Comparison of ENCODE assay signal across 18 cellular contexts in genomic region chr1:172041102-172041501, GRCh38.
"Had no signal": no experiment of that assay in that cellular context is flagged by ENCODE, and none has a peak within 500 bp of the region (broad histone marks: within the 10 kb centered on the region; RNA-seq: fewer than 3 reads in every experiment).

No MANE protein-coding gene starts in this region.

- H3K27me3 Mint-ChIP-seq: activated B cell treated with CpG ODN at 0.5 μM for 24 hours; activated naive CD8-positive, alpha-beta T cell treated with anti-CD3 and anti-CD28 coated beads for 36 hours had no signal

- H3K36me3 ChIP-seq: brain microvascular endothelial cell, neutrophil, transverse colon had no signal

- H3K4me3 Mint-ChIP-seq: activated B cell treated with CpG ODN at 0.5 μM for 24 hours; activated CD4-positive, alpha-beta T cell treated with anti-CD3 and anti-CD28 coated beads, Interleukin-2, amount 10 ng/mL, durations not matched to agents 24 days and 14 days; activated naive CD8-positive, alpha-beta T cell treated with anti-CD3 and anti-CD28 coated beads for 36 hours had no signal

- ATAC-seq: naive thymus-derived CD8-positive, alpha-beta T cell had no signal

- H3K27me3 ChIP-seq: brain microvascular endothelial cell, gastroesophageal sphincter, heart right ventricle, neutrophil, transverse colon had no signal

- H3K9me3 Mint-ChIP-seq: activated B cell treated with CpG ODN at 0.5 μM for 24 hours had no signal

- DNase-seq: activated B cell treated with CpG ODN at 0.5 μM for 24 hours; activated CD4-positive, alpha-beta T cell treated with anti-CD3 and anti-CD28 coated beads, Interleukin-2, amount 10 ng/mL, durations not matched to agents 24 days and 14 days; activated CD8-positive, alpha-beta memory T cell treated with anti-CD3 and anti-CD28 coated beads, Interleukin-2, amount 50 U/mL, for 48 hours; activated gamma-delta T cell treated with Interleukin-2 at 50 U/mL for 16 hours; activated naive CD8-positive, alpha-beta T cell treated with anti-CD3 and anti-CD28 coated beads for 36 hours; amygdala; effector CD8-positive, alpha-beta T cell; heart right ventricle; naive thymus-derived CD8-positive, alpha-beta T cell; posterior cingulate gyrus; stimulated activated CD4-positive, alpha-beta T cell treated with anti-CD3 and anti-CD28 coated beads, Interleukin-4, amount 100 ng/mL, for 24 hours; stimulated activated naive CD4-positive, alpha-beta T cell; substantia nigra; T-helper 2 cell; transverse colon had no signal

- H3K4me3 ChIP-seq: transverse colon had no signal

- H3K4me1 Mint-ChIP-seq: activated B cell treated with CpG ODN at 0.5 μM for 24 hours had no signal

- H3K27ac ChIP-seq: brain microvascular endothelial cell, gastroesophageal sphincter, neutrophil, transverse colon had no signal

- H3K27ac Mint-ChIP-seq: activated B cell treated with CpG ODN at 0.5 μM for 24 hours; activated CD4-positive, alpha-beta T cell treated with anti-CD3 and anti-CD28 coated beads, Interleukin-2, amount 10 ng/mL, durations not matched to agents 24 days and 14 days; activated naive CD8-positive, alpha-beta T cell treated with anti-CD3 and anti-CD28 coated beads for 36 hours; naive thymus-derived CD8-positive, alpha-beta T cell had no signal

- H3K4me1 ChIP-seq: gastroesophageal sphincter, heart right ventricle, transverse colon had no signal

- H3K9me3 ChIP-seq: gastroesophageal sphincter, heart right ventricle, neutrophil, transverse colon had no signal
